1 cellular context compared by ENCODE assay signal in genomic region chr9:85741112-85741874, GRCh38.
A peak's percentile ranks its signal among the peaks of the same experiment; 100 is the strongest.
TF ChIP-seq lines count a peak whose summit lies in the region.

No MANE protein-coding gene starts in this region.

TF ChIP-seq in K562, 482 proteins besides CTCF, POLR2A, EP300 and RAD21 (continued from another document and continues in another):
- no peak for TF ChIP-seq ZBTB11 (CRISPR knock-in tag; IDR thresholded peaks at IDR 0.05)
- no peak for TF ChIP-seq CHD2 (IDR thresholded peaks at IDR 0.05; ENCODE audit: low read depth, low read length)
- no peak; the same call in none of the 2 replicates for TF ChIP-seq POLR2G (IDR thresholded peaks at IDR 0.05; ENCODE audit: low read depth, low read length)
- peak in 1 of 2 experiments; percentile 42; a peak in 1 of 4 replicates for TF ChIP-seq MNT (conservative IDR thresholded peaks at IDR 0.05)
- no peak for TF ChIP-seq ERF (CRISPR knock-in tag; IDR thresholded peaks at IDR 0.05)
- TF ChIP-seq BCL6 (CRISPR knock-in tag; IDR thresholded peaks at IDR 0.05) = no peak
- no peak for TF ChIP-seq E2F3 (CRISPR knock-in tag; IDR thresholded peaks at IDR 0.05)
- 0 out of 2 replicates have a peak, but pooled peaks have one; percentile 6 for TF ChIP-seq MAX (CRISPR knock-in tag; IDR thresholded peaks at IDR 0.05)
- 0 out of 2 replicates have a peak, but pooled peaks have one; percentile 12 for TF ChIP-seq ARID4B (CRISPR knock-in tag; IDR thresholded peaks at IDR 0.05)
- no peak for TF ChIP-seq ZNF407 (IDR thresholded peaks at IDR 0.05; ENCODE audit: low read depth)
- peak; percentile 27 for TF ChIP-seq TBP (optimal IDR thresholded peaks at IDR 0.05; ENCODE audit: low read depth, low read length)
- TF ChIP-seq CXXC5 (CRISPR knock-in tag; IDR thresholded peaks at IDR 0.05) = no peak
- no peak for TF ChIP-seq SMAD3 (CRISPR knock-in tag; conservative IDR thresholded peaks at IDR 0.05)
- no peak for TF ChIP-seq NR2C2 (CRISPR knock-in tag; IDR thresholded peaks at IDR 0.05)
- 0 out of 2 replicates have a peak, but pooled peaks have one; percentile 19 for TF ChIP-seq NR2C2 (tag; IDR thresholded peaks at IDR 0.05)
- no peak for TF ChIP-seq MCM2 (IDR thresholded peaks at IDR 0.05; ENCODE audit: low read depth)
- TF ChIP-seq KHSRP (IDR thresholded peaks at IDR 0.05) = no peak
- TF ChIP-seq RBBP5 (IDR thresholded peaks at IDR 0.05; ENCODE audit: borderline replicate concordance, insufficient read depth, low read length, poor library complexity, severe bottlenecking) = peak; percentile 60
- no peak for TF ChIP-seq HDAC6 (IDR thresholded peaks at IDR 0.05; ENCODE audit: low read depth, low read length)
- no peak for TF ChIP-seq ZNF436 (CRISPR knock-in tag; IDR thresholded peaks at IDR 0.05)
- no peak for TF ChIP-seq PBX2 (CRISPR knock-in tag; IDR thresholded peaks at IDR 0.05; ENCODE audit: low read depth)
- no peak for TF ChIP-seq PBX2 (tag; conservative IDR thresholded peaks at IDR 0.05; ENCODE audit: low read depth)
- no peak for TF ChIP-seq TSC22D4 (tag; IDR thresholded peaks at IDR 0.05)
- TF ChIP-seq FUS (optimal IDR thresholded peaks at IDR 0.05; ENCODE audit: low read depth, low read length) = no peak
- TF ChIP-seq ID3 (CRISPR knock-in tag; IDR thresholded peaks at IDR 0.05) = no peak
- TF ChIP-seq ID3 (tag; IDR thresholded peaks at IDR 0.05) = no peak
- no peak for TF ChIP-seq SNRNP70 (optimal IDR thresholded peaks at IDR 0.05; ENCODE audit: low read depth, low read length)
- no peak for TF ChIP-seq IFI16 (CRISPR knock-in tag; IDR thresholded peaks at IDR 0.05)
- TF ChIP-seq ZBTB17 (CRISPR knock-in tag; IDR thresholded peaks at IDR 0.05) = no peak
- no peak for TF ChIP-seq ZNF224 (CRISPR knock-in tag; IDR thresholded peaks at IDR 0.05)
- no peak for TF ChIP-seq ZNF444 (CRISPR knock-in tag; IDR thresholded peaks at IDR 0.05)
- no peak for TF ChIP-seq RFX5 (IDR thresholded peaks at IDR 0.05; ENCODE audit: low read depth, low read length)
- no peak for TF ChIP-seq GMEB1 (CRISPR knock-in tag; IDR thresholded peaks at IDR 0.05)
- TF ChIP-seq USF1 (CRISPR knock-in tag; IDR thresholded peaks at IDR 0.05) = no peak
- TF ChIP-seq SP1 (CRISPR knock-in tag; IDR thresholded peaks at IDR 0.05) = no peak
